18 cellular contexts compared by ENCODE assay signal in genomic region chr21:16842716-16843115, GRCh38.
DNase-seq lines count a peak whose midpoint lies in the region; FAIRE-seq and TF ChIP-seq lines count a peak whose summit lies in the region.
"Had no signal": no experiment of that assay in that cellular context is flagged by ENCODE, and none has a peak within 500 bp of the region (broad histone marks: within the 10 kb centered on the region; RNA-seq: fewer than 3 reads in every experiment).

No MANE protein-coding gene starts in this region.

- no peak overlapping the region for H3K4me2 ChIP-seq in H1 (ENCODE audit: insufficient read depth in 1 of 2, low read depth in 2 of 2, low read length in 2 of 2)
- H3K4me2 ChIP-seq: KMS-11 had no signal

- no peak overlapping the region for H2AK5ac ChIP-seq in H1 (ENCODE audit: low read depth, low read length)

- no peak overlapping the region for H3K4me3 ChIP-seq in H1 (ENCODE audit: extremely low read depth in 1 of 4, insufficient read depth in 2 of 4, low read depth in 3 of 4, low read length in 4 of 4)

- H2BK120ac ChIP-seq in H1 (replicated peaks; ENCODE audit: low read depth, low read length): no peak overlapping the region

- no peak overlapping the region for H2BK12ac ChIP-seq in H1 (ENCODE audit: low read depth, low read length)

- no peak overlapping the region for H3K9ac ChIP-seq in H1 (replicated peaks in 1 of 4; ENCODE audit: extremely low read depth in 1 of 4, low read depth in 3 of 4, low read length in 3 of 4)
- H3K9ac ChIP-seq: KMS-11, parathyroid adenoma had no signal

- no peak for TF ChIP-seq RAD21 in H1 (IDR thresholded peaks at IDR 0.05 in 1 of 2, conservative IDR thresholded peaks at IDR 0.05 in 1 of 2; ENCODE audit: low read depth in 2 of 2, low read length in 2 of 2)

- no peaks in the 10 kb centered on the region for H3K23me2 ChIP-seq in H1 (ENCODE audit: low read depth, low read length)

- no peak overlapping the region for H3K14ac ChIP-seq in H1 (ENCODE audit: insufficient read length)

- POLR2A ChIA-PET in H1 (lab: Charles Lee; ENCODE audit: partially characterized antibody): interaction anchor here (1.1 kb wide), 1 partner anchor 9 kb away, joined by 3 read pairs; no protein-coding TSS in a partner anchor

- H3K79me1 ChIP-seq in H1 (ENCODE audit: low read depth, low read length): no peaks in the 10 kb centered on the region

- H3K4me3 Mint-ChIP-seq in nephron: no peak overlapping the region
- H3K4me3 Mint-ChIP-seq: activated naive CD8-positive, alpha-beta T cell treated with anti-CD3 and anti-CD28 coated beads, Interleukin-2, amount 10 ng/mL, durations not matched to agents 7 days and 5 days; activated T-cell treated with anti-CD3 and anti-CD28 coated beads, Interleukin-2, amount 50 U/mL, for 24 hours; CD4-positive, alpha-beta memory T cell; stimulated activated naive CD8-positive, alpha-beta T cell treated with anti-CD3 and anti-CD28 coated beads, Interleukin-15, amount 100 ng/mL, for 72 hours had no signal

- H2BK20ac ChIP-seq in H1 (ENCODE audit: low read length): no peak overlapping the region

- no peaks in the 10 kb centered on the region for H3K9me3 Mint-ChIP-seq in nephron

- H3K36me3 ChIP-seq in H1 (ENCODE audit: control insufficient read depth in 2 of 4, insufficient read depth in 4 of 4, low read length in 3 of 4): no peaks in the 10 kb centered on the region

- H3K18ac ChIP-seq in H1 (ENCODE audit: extremely low read depth, low read length): no peak overlapping the region

- 97% methylated on average over 5 of the region's 5 CpGs; no CpG with 5 or more reads in 1 of the 2 experiments for WGBS in H1 (ENCODE audit: extremely low coverage in 1 of 2, insufficient coverage in 1 of 2, insufficient read length in 1 of 2, insufficient replicate concordance in 2 of 2, low coverage in 1 of 2, low lambda C conversion rate in 2 of 2, missing lambda C conversion rate in 1 of 2), 2 experiments

- no peak overlapping the region for H4K91ac ChIP-seq in H1 (replicated peaks; ENCODE audit: insufficient read length, low read length)

- H4K8ac ChIP-seq in H1 (ENCODE audit: extremely low read depth, insufficient read depth, low read length): no peak overlapping the region

- no peaks in the 10 kb centered on the region for H3K79me2 ChIP-seq in H1 (ENCODE audit: control insufficient read depth in 1 of 2, insufficient read depth in 2 of 2, low read length in 2 of 2)
- H3K79me2 ChIP-seq: parathyroid adenoma had no signal

- CTCF ChIA-PET in H1 (lab: Charles Lee; ENCODE audit: partially characterized antibody): interaction anchor here (0.7 to 3.5 kb wide), 2 partner anchors 9 to 13 kb away, joined by 3 to 20 read pairs; no protein-coding TSS in a partner anchor

- H3K36me3 Mint-ChIP-seq in nephron (ENCODE audit: low read depth): no peaks in the 10 kb centered on the region
- H3K36me3 Mint-ChIP-seq: activated naive CD8-positive, alpha-beta T cell treated with anti-CD3 and anti-CD28 coated beads, Interleukin-2, amount 10 ng/mL, durations not matched to agents 7 days and 5 days; CD4-positive, alpha-beta memory T cell had no signal

- TF ChIP-seq POLR2A in H1 (IDR thresholded peaks at IDR 0.05; ENCODE audit: control extremely low read depth in 1 of 2, low read depth in 2 of 2, low read length in 2 of 2) (no peak), GM12891 (IDR thresholded peaks at IDR 0.05; ENCODE audit: low read depth, low read length) (no peak)

- H3K27ac ChIP-seq in H1 (ENCODE audit: low read depth, low read length): no peak overlapping the region
- H3K27ac ChIP-seq: KMS-11, parathyroid adenoma had no signal

- no peak overlapping the region for H3K56ac ChIP-seq in H1 (replicated peaks; ENCODE audit: insufficient read length, low read depth, low read length)

- FAIRE-seq in H1 (lab: Jason Lieb, UNC) (no peak), GM12891 (lab: Jason Lieb, UNC) (no peak)
- FAIRE-seq: A204.1, endothelial cell of umbilical vein had no signal

- no peaks in the 10 kb centered on the region for H3K27me3 Mint-ChIP-seq in nephron (ENCODE audit: low read depth)
- H3K27me3 Mint-ChIP-seq: activated naive CD8-positive, alpha-beta T cell treated with anti-CD3 and anti-CD28 coated beads, Interleukin-2, amount 10 ng/mL, durations not matched to agents 7 days and 5 days; activated T-cell treated with anti-CD3 and anti-CD28 coated beads, Interleukin-2, amount 50 U/mL, for 24 hours; CD4-positive, alpha-beta memory T cell; stimulated activated naive CD8-positive, alpha-beta T cell treated with anti-CD3 and anti-CD28 coated beads, Interleukin-15, amount 100 ng/mL, for 72 hours had no signal

- DNase-seq in NCI-H1092 treated with DMSO at 0.1 percent for 48 hours (lab: John Stamatoyannopoulos, UW) (peak; percentile 75), NCI-H1092 (lab: John Stamatoyannopoulos, UW) (no peak), NCI-H345 (lab: John Stamatoyannopoulos, UW) (peak; percentile 37), H1 (ENCODE audit: low read depth in 1 of 2, low spot score in 2 of 2) (no peak), GM12891 (ENCODE audit: insufficient read length, low spot score) (no peak), DMS79 treated with DMSO at 0.1 percent for 48 hours (lab: John Stamatoyannopoulos, UW) (no peak)
- DNase-seq in stimulated activated CD4-positive, alpha-beta T cell treated with anti-CD3 and anti-CD28 coated beads, Interleukin-12 subunit alpha, Interleukin-12 subunit beta, amount 100 ng/mL, for 4 hours: no peak
- DNase-seq: activated naive CD8-positive, alpha-beta T cell treated with anti-CD3 and anti-CD28 coated beads, Interleukin-2, amount 10 ng/mL, durations not matched to agents 7 days and 5 days; activated T-cell treated with anti-CD3 and anti-CD28 coated beads, Interleukin-2, amount 50 U/mL, for 24 hours; CD4-positive, alpha-beta memory T cell; GDM1; NCI-H1694; stimulated activated naive CD8-positive, alpha-beta T cell treated with anti-CD3 and anti-CD28 coated beads, Interleukin-15, amount 100 ng/mL, for 72 hours had no signal

- no peaks in the 10 kb centered on the region for H3K4me1 ChIP-seq in H1 (replicated peaks in 1 of 4; ENCODE audit: control insufficient read depth in 3 of 4, insufficient read depth in 4 of 4, low read length in 3 of 4)
- H3K4me1 ChIP-seq: parathyroid adenoma had no signal

- peaks cover 36% of the 10 kb centered on the region for H3K4me1 Mint-ChIP-seq in nephron
- H3K4me1 Mint-ChIP-seq: activated naive CD8-positive, alpha-beta T cell treated with anti-CD3 and anti-CD28 coated beads, Interleukin-2, amount 10 ng/mL, durations not matched to agents 7 days and 5 days; CD4-positive, alpha-beta memory T cell; stimulated activated naive CD8-positive, alpha-beta T cell treated with anti-CD3 and anti-CD28 coated beads, Interleukin-15, amount 100 ng/mL, for 72 hours had no signal

- H4K20me1 ChIP-seq in H1 (replicated peaks in 1 of 2; ENCODE audit: control insufficient read depth in 1 of 2, insufficient read depth in 2 of 2, low read length in 2 of 2): no peaks in the 10 kb centered on the region

- no peak overlapping the region for H2BK15ac ChIP-seq in H1 (ENCODE audit: low read length)

- no peaks in the 10 kb centered on the region for H3K9me3 ChIP-seq in H1 (ENCODE audit: insufficient read depth in 2 of 2, low read depth in 1 of 2, low read length in 1 of 2)

- TF ChIP-seq CTCF in H1 (IDR thresholded peaks at IDR 0.05; ENCODE audit: control extremely low read depth in 1 of 3, insufficient read depth in 1 of 3, low read depth in 1 of 3, low read length in 3 of 3): no peak
- TF ChIP-seq CTCF in nephron (IDR thresholded peaks at IDR 0.05; ENCODE audit: unreplicated experiment in 3 of 3): no peak

- peaks cover 0 to 1% (median 0%) of the 10 kb centered on the region in 4 experiments; a peak in 1 of 7 replicates for H3K27me3 ChIP-seq in H1 (replicated peaks in 1 of 4; ENCODE audit: control insufficient read depth in 3 of 4, extremely low read depth in 1 of 4, insufficient read depth in 3 of 4, low read length in 3 of 4)

- H3K27ac Mint-ChIP-seq in nephron: peak overlapping the region in 2 of 3 experiments; percentile 87 to 88
- H3K27ac Mint-ChIP-seq: activated naive CD8-positive, alpha-beta T cell treated with anti-CD3 and anti-CD28 coated beads, Interleukin-2, amount 10 ng/mL, durations not matched to agents 7 days and 5 days; activated T-cell treated with anti-CD3 and anti-CD28 coated beads, Interleukin-2, amount 50 U/mL, for 24 hours; CD4-positive, alpha-beta memory T cell; stimulated activated naive CD8-positive, alpha-beta T cell treated with anti-CD3 and anti-CD28 coated beads, Interleukin-15, amount 100 ng/mL, for 72 hours had no signal

- no peak overlapping the region for H3K4ac ChIP-seq in H1 (replicated peaks; ENCODE audit: insufficient read length, low read depth, low read length)

- no peak overlapping the region for H3K23ac ChIP-seq in H1 (ENCODE audit: insufficient read length)

- H2AFZ ChIP-seq in H1 (ENCODE audit: low read length): 0 out of 2 replicates have a peak overlapping the region, but pooled peaks have one; percentile 6
- H2AFZ ChIP-seq: parathyroid adenoma had no signal

- H4K5ac ChIP-seq in H1 (ENCODE audit: insufficient read length, low read depth, low read length): no peak overlapping the region

- H2BK5ac ChIP-seq in H1 (ENCODE audit: low read depth, low read length): no peak overlapping the region

- no peak for TF ChIP-seq EP300 in H1 (IDR thresholded peaks at IDR 0.05; ENCODE audit: borderline replicate concordance in 1 of 2, low read depth in 2 of 2, low read length in 2 of 2)

TF ChIP-seq in H1, 55 proteins besides CTCF, POLR2A, EP300 and RAD21:
- TF ChIP-seq HDAC2 (IDR thresholded peaks at IDR 0.05; ENCODE audit: borderline replicate concordance in 1 of 2, low read depth in 2 of 2, low read length in 2 of 2): no peak
- no peak for TF ChIP-seq SIX5 (IDR thresholded peaks at IDR 0.05; ENCODE audit: low read depth, low read length)
- TF ChIP-seq SRF (IDR thresholded peaks at IDR 0.05; ENCODE audit: low read depth, low read length): no peak
- TF ChIP-seq BCL11A (IDR thresholded peaks at IDR 0.05; ENCODE audit: low read depth in 2 of 2, low read length in 2 of 2): no peak
- TF ChIP-seq GABPA (IDR thresholded peaks at IDR 0.05; ENCODE audit: borderline replicate concordance, insufficient read depth, low read length): no peak

TF ChIP-seq in GM12891, 5 proteins besides CTCF, POLR2A, EP300 and RAD21:
- no peak for TF ChIP-seq TAF1 (IDR thresholded peaks at IDR 0.05; ENCODE audit: low read depth, low read length)
- no peak for TF ChIP-seq PAX5 (IDR thresholded peaks at IDR 0.05; ENCODE audit: insufficient read depth, low read length, severe bottlenecking)
- TF ChIP-seq POLR2AphosphoS5 (IDR thresholded peaks at IDR 0.05; ENCODE audit: low read depth, low read length): no peak
- TF ChIP-seq SPI1 (IDR thresholded peaks at IDR 0.05; ENCODE audit: low read depth, low read length): no peak
- no peak for TF ChIP-seq POU2F2 (IDR thresholded peaks at IDR 0.05; ENCODE audit: low read depth, low read length)

Comparison
In these comparisons a context has a peak if more than half of its experiments do, and no peak if none do; other contexts are left out.
1. DNase-seq: peak in NCI-H1092 treated with DMSO at 0.1 percent for 48 hours (single experiment) and NCI-H345 (single experiment); none in NCI-H1092 (single experiment), H1 (0 of 2), GM12891 (single experiment), DMS79 treated with DMSO at 0.1 percent for 48 hours (single experiment) and stimulated activated CD4-positive, alpha-beta T cell treated with anti-CD3 and anti-CD28 coated beads, Interleukin-12 subunit alpha, Interleukin-12 subunit beta, amount 100 ng/mL, for 4 hours (single experiment).